20 cellular contexts compared by ENCODE assay signal in the genomic region with DNA sequence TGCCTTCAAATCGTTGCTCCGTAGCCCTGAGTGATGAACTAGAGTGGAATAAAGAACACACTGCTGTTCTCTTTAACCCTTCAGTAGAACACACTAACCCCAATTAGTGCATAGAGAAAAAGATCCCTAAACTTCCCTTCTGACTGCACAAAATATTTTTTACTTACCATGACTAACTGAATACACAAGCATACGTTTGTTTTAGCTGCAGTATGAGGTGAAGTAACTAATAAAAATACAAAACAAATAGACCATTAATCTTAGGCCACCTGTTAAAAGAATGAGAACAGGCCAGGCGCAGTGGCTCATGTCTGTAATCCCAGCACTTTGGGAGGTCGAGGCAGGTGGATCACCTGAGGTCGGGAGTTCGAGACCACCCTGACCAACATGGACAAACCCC. TPM values are rescaled to one million over a fixed set of nuclear protein-coding genes. Genes with fewer than 3 reads are reported as not detected.
A peak's percentile ranks its signal among the peaks of the same experiment; 100 is the strongest.
DNase-seq lines count a peak whose midpoint lies in the region; ATAC-seq and TF ChIP-seq lines count a peak whose summit lies in the region.
"Had no signal": no experiment of that assay in that cellular context is flagged by ENCODE, and none has a peak within 500 bp of the region (broad histone marks: within the 10 kb centered on the region; RNA-seq: fewer than 3 reads in every experiment).

No MANE protein-coding gene starts in this region.

- no peaks in the 10 kb centered on the region for H3K36me3 ChIP-seq in breast epithelium
- no peaks in the 10 kb centered on the region for H3K36me3 ChIP-seq in prostate gland

- H3K36me3 Mint-ChIP-seq in MCF 10A (ENCODE audit: insufficient read depth, unreplicated experiment): peaks cover 89% of the 10 kb centered on the region

- BruUV-seq in MCF 10A (replicated peaks; lab: Mats Ljungman, UMichigan): no TSS peak

- POLR2A ChIA-PET in MCF 10A (lab: Yijun Ruan, JAX): interaction anchor here (0.8 to 1.3 kb wide), 2 partner anchors 12 to 1767 kb away, joined by 4 read pairs; no protein-coding TSS in a partner anchor

- H3K27ac Mint-ChIP-seq in MCF 10A (ENCODE audit: low read depth, unreplicated experiment): peak overlapping the region; percentile 63
- H3K27ac Mint-ChIP-seq: T-cell had no signal

- intact Hi-C loops in MCF 10A (cut with micrococcal nuclease) (no loop called here), breast epithelium (cut with DNase I; ENCODE audit: low total_unique reads) (no loop called here), left colon (cut with DNase I, micrococcal nuclease) (no loop called here), prostate gland (cut with DNase I) (no loop called here)

- H3K4me3 Mint-ChIP-seq in MCF 10A (ENCODE audit: unreplicated experiment): no peak overlapping the region
- H3K4me3 Mint-ChIP-seq: T-cell had no signal

- H3K27me3 ChIP-seq in breast epithelium (no peaks in the 10 kb centered on the region), prostate gland (replicated peaks; ENCODE audit: insufficient read depth) (no peaks in the 10 kb centered on the region)

- H3K4me1 ChIP-seq in breast epithelium: no peaks in the 10 kb centered on the region
- no peaks in the 10 kb centered on the region for H3K4me1 ChIP-seq in prostate gland (replicated peaks)

- H3K27me3 Mint-ChIP-seq in MCF 10A (ENCODE audit: insufficient read depth, unreplicated experiment): no peaks in the 10 kb centered on the region
- H3K27me3 Mint-ChIP-seq: T-cell had no signal

- WGBS in prostate gland: 38% methylated on average over 7 of the region's 7 CpGs

- no peaks in the 10 kb centered on the region for H3K9me3 Mint-ChIP-seq in MCF 10A (ENCODE audit: unreplicated experiment)
- H3K9me3 Mint-ChIP-seq: T-cell had no signal

- TF ChIP-seq POLR2A in breast epithelium (IDR thresholded peaks at IDR 0.05) (no peak), prostate gland (IDR thresholded peaks at IDR 0.05) (no peak)

- CTCF ChIA-PET in MCF 10A (lab: Yijun Ruan, JAX): no interaction called here

- no peak overlapping the region for H3K27ac ChIP-seq in breast epithelium
- peak overlapping the region; percentile 72 to 76 for H3K27ac ChIP-seq in prostate gland

- H3K4me3 ChIP-seq in breast epithelium (no peak overlapping the region), LNCaP clone FGC (ENCODE audit: low read depth, low read length) (peak overlapping the region; percentile 30), prostate gland (no peak overlapping the region)
- H3K4me3 ChIP-seq: K562 had no signal

- DNase-seq in MCF 10A (ENCODE audit: unreplicated experiment) (no peak), breast epithelium (ENCODE audit: low spot score in 2 of 2) (no peak), LNCaP clone FGC (ENCODE audit: low read depth) (peak; percentile 91), left colon (no peak), prostate gland (ENCODE audit: low spot score) (peak; percentile 25), NCI-H1048 (lab: John Stamatoyannopoulos, UW) (no peak)
- DNase-seq: AML-193; DMS 273 treated with DMSO at 0.1 percent for 48 hours; GDM1; MV-4-11; NCI-H1417 treated with DMSO at 0.1 percent for 48 hours; NCI-H187 treated with DMSO at 0.1 percent for 48 hours; NCI-H345; NK-92 treated with Interleukin-12 subunit alpha and Interleukin-12 subunit beta, amount 100 ng/mL, for 24 hours; RPMI8226; SHP77 treated with DMSO at 0.1 percent for 48 hours; SK-N-SH; T-cell had no signal

- H3K4me1 Mint-ChIP-seq in MCF 10A (ENCODE audit: insufficient read depth, unreplicated experiment): no peaks in the 10 kb centered on the region
- H3K4me1 Mint-ChIP-seq: T-cell had no signal

- peak; percentile 44 for ATAC-seq in left colon
- no peak for ATAC-seq in SK-N-SH treated with all-trans-retinoic acid at 6 μM for 48 hours
- ATAC-seq: K562, T-cell had no signal

- no peak for TF ChIP-seq CTCF in MCF 10A (IDR thresholded peaks at IDR 0.05; ENCODE audit: unreplicated experiment)
- no peak for TF ChIP-seq CTCF in breast epithelium (IDR thresholded peaks at IDR 0.05)
- TF ChIP-seq CTCF in LNCaP clone FGC (IDR thresholded peaks at IDR 0.05; ENCODE audit: control insufficient read depth, extremely low read depth, insufficient read depth): no peak
- TF ChIP-seq CTCF in prostate gland (IDR thresholded peaks at IDR 0.05): no peak

- H3K9me3 ChIP-seq in breast epithelium (no peaks in the 10 kb centered on the region), prostate gland (no peaks in the 10 kb centered on the region)
- H3K9me3 ChIP-seq: SK-N-SH had no signal

TF ChIP-seq in SK-N-SH treated with all-trans-retinoic acid at 6 μM for 48 hours, 23 proteins besides CTCF, POLR2A, EP300 and RAD21:
- TF ChIP-seq, protein P1, sequence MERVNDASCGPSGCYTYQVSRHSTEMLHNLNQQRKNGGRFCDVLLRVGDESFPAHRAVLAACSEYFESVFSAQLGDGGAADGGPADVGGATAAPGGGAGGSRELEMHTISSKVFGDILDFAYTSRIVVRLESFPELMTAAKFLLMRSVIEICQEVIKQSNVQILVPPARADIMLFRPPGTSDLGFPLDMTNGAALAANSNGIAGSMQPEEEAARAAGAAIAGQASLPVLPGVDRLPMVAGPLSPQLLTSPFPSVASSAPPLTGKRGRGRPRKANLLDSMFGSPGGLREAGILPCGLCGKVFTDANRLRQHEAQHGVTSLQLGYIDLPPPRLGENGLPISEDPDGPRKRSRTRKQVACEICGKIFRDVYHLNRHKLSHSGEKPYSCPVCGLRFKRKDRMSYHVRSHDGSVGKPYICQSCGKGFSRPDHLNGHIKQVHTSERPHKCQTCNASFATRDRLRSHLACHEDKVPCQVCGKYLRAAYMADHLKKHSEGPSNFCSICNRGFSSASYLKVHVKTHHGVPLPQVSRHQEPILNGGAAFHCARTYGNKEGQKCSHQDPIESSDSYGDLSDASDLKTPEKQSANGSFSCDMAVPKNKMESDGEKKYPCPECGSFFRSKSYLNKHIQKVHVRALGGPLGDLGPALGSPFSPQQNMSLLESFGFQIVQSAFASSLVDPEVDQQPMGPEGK (CRISPR knock-in tag; IDR thresholded peaks at IDR 0.05; ENCODE audit: borderline replicate concordance): no peak
- TF ChIP-seq RARB (CRISPR knock-in tag; IDR thresholded peaks at IDR 0.05) (no peak), BACH2 (CRISPR knock-in tag; IDR thresholded peaks at IDR 0.05; ENCODE audit: borderline replicate concordance) (no peak), ZFP30 (CRISPR knock-in tag; IDR thresholded peaks at IDR 0.05) (no peak), SNAI2 (CRISPR knock-in tag; IDR thresholded peaks at IDR 0.05) (no peak), ZNF70 (CRISPR knock-in tag; IDR thresholded peaks at IDR 0.05) (no peak), TCF4 (CRISPR knock-in tag; IDR thresholded peaks at IDR 0.05; ENCODE audit: borderline replicate concordance) (no peak), ZC3H10 (CRISPR knock-in tag; IDR thresholded peaks at IDR 0.05) (no peak), OSR1 (CRISPR knock-in tag; IDR thresholded peaks at IDR 0.05) (no peak), ISL1 (CRISPR knock-in tag; IDR thresholded peaks at IDR 0.05) (no peak), ZNF565 (CRISPR knock-in tag; conservative IDR thresholded peaks at IDR 0.05; ENCODE audit: low read depth) (no peak), GLIS3 (CRISPR knock-in tag; IDR thresholded peaks at IDR 0.05) (no peak), PPARA (CRISPR knock-in tag; IDR thresholded peaks at IDR 0.05; ENCODE audit: borderline replicate concordance) (no peak)
- TF ChIP-seq, protein P2, sequence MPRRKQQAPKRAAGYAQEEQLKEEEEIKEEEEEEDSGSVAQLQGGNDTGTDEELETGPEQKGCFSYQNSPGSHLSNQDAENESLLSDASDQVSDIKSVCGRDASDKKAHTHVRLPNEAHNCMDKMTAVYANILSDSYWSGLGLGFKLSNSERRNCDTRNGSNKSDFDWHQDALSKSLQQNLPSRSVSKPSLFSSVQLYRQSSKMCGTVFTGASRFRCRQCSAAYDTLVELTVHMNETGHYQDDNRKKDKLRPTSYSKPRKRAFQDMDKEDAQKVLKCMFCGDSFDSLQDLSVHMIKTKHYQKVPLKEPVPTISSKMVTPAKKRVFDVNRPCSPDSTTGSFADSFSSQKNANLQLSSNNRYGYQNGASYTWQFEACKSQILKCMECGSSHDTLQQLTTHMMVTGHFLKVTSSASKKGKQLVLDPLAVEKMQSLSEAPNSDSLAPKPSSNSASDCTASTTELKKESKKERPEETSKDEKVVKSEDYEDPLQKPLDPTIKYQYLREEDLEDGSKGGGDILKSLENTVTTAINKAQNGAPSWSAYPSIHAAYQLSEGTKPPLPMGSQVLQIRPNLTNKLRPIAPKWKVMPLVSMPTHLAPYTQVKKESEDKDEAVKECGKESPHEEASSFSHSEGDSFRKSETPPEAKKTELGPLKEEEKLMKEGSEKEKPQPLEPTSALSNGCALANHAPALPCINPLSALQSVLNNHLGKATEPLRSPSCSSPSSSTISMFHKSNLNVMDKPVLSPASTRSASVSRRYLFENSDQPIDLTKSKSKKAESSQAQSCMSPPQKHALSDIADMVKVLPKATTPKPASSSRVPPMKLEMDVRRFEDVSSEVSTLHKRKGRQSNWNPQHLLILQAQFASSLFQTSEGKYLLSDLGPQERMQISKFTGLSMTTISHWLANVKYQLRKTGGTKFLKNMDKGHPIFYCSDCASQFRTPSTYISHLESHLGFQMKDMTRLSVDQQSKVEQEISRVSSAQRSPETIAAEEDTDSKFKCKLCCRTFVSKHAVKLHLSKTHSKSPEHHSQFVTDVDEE (CRISPR knock-in tag; IDR thresholded peaks at IDR 0.05): no peak

RNA-seq across cellular contexts. Expression of a gene that starts 15.2 kb away (rescaled TPM):
- total RNA-seq in MCF 10A (2022) (263 and 326 TPM in 2 replicates), breast epithelium (1 to 10 TPM in 2 of 3 donors, under 1 TPM in 1; 0.48 to 7.6 (median 2.3) TPM), left colon (10 to 100 TPM in 1 of 2 donors, 1 to 10 TPM in 1; 2.0 to 12.6 TPM), prostate gland (10 to 100 TPM; 30.4 to 45.8 TPM)

Comparison
In these comparisons a context has a peak if more than half of its experiments do, and no peak if none do; other contexts are left out.
1. DNase-seq: peak in LNCaP clone FGC (single experiment) and prostate gland (single experiment); none in MCF 10A (single experiment), breast epithelium (0 of 2), left colon (0 of 2) and NCI-H1048 (single experiment).
2. H3K27ac ChIP-seq: peak in prostate gland (2 of 2); none in breast epithelium (0 of 2).